In the genomic region with DNA sequence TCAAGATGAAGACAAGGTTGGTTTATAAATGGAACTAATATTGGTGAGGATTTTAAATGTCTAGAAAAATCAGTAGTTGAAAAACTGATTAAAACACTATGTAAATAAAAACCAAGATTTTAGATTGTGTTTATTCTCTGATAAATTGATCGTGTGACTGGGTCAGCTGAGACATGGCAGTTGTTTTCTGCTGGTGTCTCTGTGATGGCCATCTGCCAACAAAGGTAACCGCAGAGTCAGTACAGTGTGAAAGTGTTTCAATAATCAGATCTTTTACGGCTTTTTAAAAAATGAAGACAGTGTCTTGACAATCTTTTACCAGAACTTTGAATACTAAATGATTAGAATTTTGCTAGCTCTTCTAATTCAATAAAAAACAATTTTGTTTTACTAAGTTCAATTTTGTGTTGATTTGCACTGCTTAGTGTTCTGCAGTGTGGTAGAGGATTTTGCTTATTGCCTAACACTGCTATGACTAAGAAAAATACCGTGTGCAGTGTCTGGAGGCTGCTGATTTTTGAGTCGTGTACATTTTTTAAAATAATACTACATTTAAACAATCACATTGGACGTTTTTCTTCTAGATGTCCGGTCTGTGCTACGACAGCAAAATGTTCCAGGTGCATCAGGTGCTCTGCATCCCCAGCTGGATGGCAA, we compare ENCODE assay signal across 1 cellular context.
TF ChIP-seq lines count a peak whose summit lies in the region.

No MANE protein-coding gene starts in this region.

TF ChIP-seq in HepG2, 621 proteins besides CTCF, POLR2A, EP300 and RAD21 (continued from another document):
- TF ChIP-seq, protein P1, sequence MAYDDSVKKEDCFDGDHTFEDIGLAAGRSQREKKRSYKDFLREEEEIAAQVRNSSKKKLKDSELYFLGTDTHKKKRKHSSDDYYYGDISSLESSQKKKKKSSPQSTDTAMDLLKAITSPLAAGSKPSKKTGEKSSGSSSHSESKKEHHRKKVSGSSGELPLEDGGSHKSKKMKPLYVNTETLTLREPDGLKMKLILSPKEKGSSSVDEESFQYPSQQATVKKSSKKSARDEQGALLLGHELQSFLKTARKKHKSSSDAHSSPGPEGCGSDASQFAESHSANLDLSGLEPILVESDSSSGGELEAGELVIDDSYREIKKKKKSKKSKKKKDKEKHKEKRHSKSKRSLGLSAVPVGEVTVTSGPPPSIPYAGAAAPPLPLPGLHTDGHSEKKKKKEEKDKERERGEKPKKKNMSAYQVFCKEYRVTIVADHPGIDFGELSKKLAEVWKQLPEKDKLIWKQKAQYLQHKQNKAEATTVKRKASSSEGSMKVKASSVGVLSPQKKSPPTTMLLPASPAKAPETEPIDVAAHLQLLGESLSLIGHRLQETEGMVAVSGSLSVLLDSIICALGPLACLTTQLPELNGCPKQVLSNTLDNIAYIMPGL (CRISPR knock-in tag; IDR thresholded peaks at IDR 0.05; ENCODE audit: borderline replicate concordance in 1 of 2, low read depth in 1 of 2): no peak
- TF ChIP-seq, protein P2, sequence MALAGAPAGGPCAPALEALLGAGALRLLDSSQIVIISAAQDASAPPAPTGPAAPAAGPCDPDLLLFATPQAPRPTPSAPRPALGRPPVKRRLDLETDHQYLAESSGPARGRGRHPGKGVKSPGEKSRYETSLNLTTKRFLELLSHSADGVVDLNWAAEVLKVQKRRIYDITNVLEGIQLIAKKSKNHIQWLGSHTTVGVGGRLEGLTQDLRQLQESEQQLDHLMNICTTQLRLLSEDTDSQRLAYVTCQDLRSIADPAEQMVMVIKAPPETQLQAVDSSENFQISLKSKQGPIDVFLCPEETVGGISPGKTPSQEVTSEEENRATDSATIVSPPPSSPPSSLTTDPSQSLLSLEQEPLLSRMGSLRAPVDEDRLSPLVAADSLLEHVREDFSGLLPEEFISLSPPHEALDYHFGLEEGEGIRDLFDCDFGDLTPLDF (CRISPR knock-in tag; IDR thresholded peaks at IDR 0.05): no peak
- no peak for TF ChIP-seq ELF3 (CRISPR knock-in tag; IDR thresholded peaks at IDR 0.05)
